Comparison of ENCODE assay signal across 1 cellular context in the genomic region with DNA sequence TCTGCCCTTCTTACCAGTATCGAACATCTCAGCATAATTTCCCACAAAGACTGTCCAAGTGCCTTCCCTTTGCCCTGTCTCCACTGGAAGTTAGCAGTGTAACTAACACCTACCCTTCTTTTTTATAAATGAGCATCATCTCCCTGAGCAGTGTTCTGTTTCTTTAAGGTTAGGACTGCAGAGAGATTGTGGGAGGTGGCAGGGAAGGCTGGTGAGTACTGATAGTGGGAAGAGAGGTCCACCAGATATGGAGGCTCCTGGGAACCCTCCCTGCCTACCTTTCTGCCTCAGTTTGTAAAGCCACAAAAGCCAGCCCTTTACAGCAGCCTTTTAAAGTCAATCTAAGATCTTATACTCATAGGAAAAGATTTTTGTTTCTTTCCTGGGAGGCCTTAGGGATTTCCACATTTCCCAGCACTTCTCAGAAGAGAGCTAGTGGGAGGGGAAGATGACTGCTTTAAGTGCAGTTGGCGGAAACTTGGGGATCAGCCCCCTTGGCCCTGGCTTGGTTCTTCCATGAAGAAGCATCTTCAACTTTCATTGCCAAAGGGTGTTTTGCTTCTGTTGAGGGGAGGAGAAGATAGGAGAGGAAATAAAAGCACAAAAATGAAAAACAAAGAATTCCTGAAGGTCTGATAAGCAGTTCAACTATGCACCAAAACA.
TF ChIP-seq lines count a peak whose summit lies in the region.

No MANE protein-coding gene starts in this region.

TF ChIP-seq in SK-N-SH, 30 proteins besides CTCF, POLR2A, EP300 and RAD21 (continued from another document):
- no peak for TF ChIP-seq EZH2phosphoT487 (IDR thresholded peaks at IDR 0.05; ENCODE audit: borderline replicate concordance, low read depth)
